26 cellular contexts compared by ENCODE assay signal in the genomic region with DNA sequence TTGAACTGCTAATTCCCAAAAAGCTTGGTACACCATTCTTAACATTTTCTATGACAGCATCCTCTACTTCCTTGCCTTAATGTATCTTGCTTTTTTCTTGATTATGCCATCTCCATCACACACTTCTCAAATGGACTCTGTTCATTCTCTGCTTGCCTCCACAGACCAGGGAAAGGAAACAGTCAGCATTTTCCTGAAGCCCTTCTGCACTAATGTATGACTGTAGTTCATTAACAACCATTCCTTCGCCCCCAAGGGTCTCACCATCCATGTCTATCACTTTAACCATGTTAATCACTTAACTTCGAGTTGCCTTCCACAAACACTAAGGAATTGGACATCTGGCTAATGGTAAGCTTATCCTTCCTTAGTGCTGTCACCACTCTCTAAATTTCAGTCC. TPM values are rescaled to one million over a fixed set of nuclear protein-coding genes. Genes with fewer than 3 reads are reported as not detected.
DNase-seq lines count a peak whose midpoint lies in the region; ATAC-seq, FAIRE-seq and TF ChIP-seq lines count a peak whose summit lies in the region.
"Had no signal": no experiment of that assay in that cellular context is flagged by ENCODE, and none has a peak within 500 bp of the region (broad histone marks: within the 10 kb centered on the region; RNA-seq: fewer than 3 reads in every experiment).

No MANE protein-coding gene starts in this region.

- FAIRE-seq in A549 (lab: Jason Lieb, UNC) = no peak
- FAIRE-seq: G401.6 had no signal

- TF ChIP-seq EP300 in A549 (IDR thresholded peaks at IDR 0.05) = no peak

- H3K27ac Mint-ChIP-seq in endothelial cell (ENCODE audit: unreplicated experiment) (peak overlapping the region; percentile 61), osteocyte (ENCODE audit: unreplicated experiment) (peak overlapping the region; percentile 90)
- H3K27ac Mint-ChIP-seq: CD4-positive, alpha-beta memory T cell; IgD-negative memory B cell had no signal

- DNase-seq in A549 (ENCODE audit: low read depth in 1 of 2, low spot score in 1 of 2) (no peak), NCI-H524 treated with DMSO at 0.1 percent for 48 hours (lab: John Stamatoyannopoulos, UW) (peak; percentile 10), endothelial cell (ENCODE audit: low spot score) (no peak), osteocyte (ENCODE audit: extremely low spot score, unreplicated experiment) (no peak), A673 (ENCODE audit: low spot score) (no peak), HPDE6-E6E7 (ENCODE audit: extremely low spot score) (no peak), prostate gland (ENCODE audit: low spot score) (no peak)
- DNase-seq: AML-193; CD4-positive, alpha-beta memory T cell; COR-L47; GOT3; NCI-H1092; NCI-H1436; NCI-H187; NCI-H2081 treated with DMSO at 0.1 percent for 48 hours; NCI-H2171; NCI-H226; NCI-H510A; NCI-H748 treated with DMSO at 0.1 percent for 48 hours; NK-92 treated with Interleukin-12 subunit alpha and Interleukin-12 subunit beta, amount 100 ng/mL, for 24 hours; Right ventricle myocardium superior; RPMI8226 had no signal

- 50% methylated on average over 2 of the region's 2 CpGs for WGBS in A549 (ENCODE audit: missing lambda C conversion rate)
- WGBS in prostate gland = 97% methylated on average over 2 of the region's 2 CpGs

- H3K27me3 Mint-ChIP-seq in endothelial cell (ENCODE audit: unreplicated experiment) (peaks cover 8% of the 10 kb centered on the region), osteocyte (ENCODE audit: unreplicated experiment) (no peaks in the 10 kb centered on the region)
- H3K27me3 Mint-ChIP-seq: IgD-negative memory B cell had no signal

- H3K27me3 ChIP-seq in A673 (replicated peaks; ENCODE audit: insufficient read depth, low read depth, low read length, poor library complexity) = no peaks in the 10 kb centered on the region
- no peaks in the 10 kb centered on the region for H3K27me3 ChIP-seq in prostate gland (replicated peaks; ENCODE audit: insufficient read depth)
- H3K27me3 ChIP-seq: BLaER1 treated with 17β-estradiol and CSF1 and Interleukin-3, amounts not matched to agents 10 nM and 100 nM had no signal

- CTCF ChIA-PET in A549 (lab: Yijun Ruan, JAX) = interaction anchor here (1.1 kb wide), 1 partner anchor 54 kb away, joined by 4 read pairs; no protein-coding TSS in a partner anchor
- CTCF ChIA-PET in A673 (lab: Charles Lee) = no interaction called here

- H3K4me1 ChIP-seq in A549 (no peaks in the 10 kb centered on the region), A673 (ENCODE audit: insufficient read depth, low read length, poor library complexity, severe bottlenecking) (no peaks in the 10 kb centered on the region), prostate gland (replicated peaks) (no peaks in the 10 kb centered on the region)

- TF ChIP-seq CTCF in A549 (IDR thresholded peaks at IDR 0.05) (no peak), endothelial cell (IDR thresholded peaks at IDR 0.05; ENCODE audit: unreplicated experiment) (no peak), osteocyte (IDR thresholded peaks at IDR 0.05) (no peak), A673 (conservative IDR thresholded peaks at IDR 0.05; ENCODE audit: low read depth, low read length) (no peak), prostate gland (IDR thresholded peaks at IDR 0.05) (no peak)

- no peaks in the 10 kb centered on the region for H3K9me3 ChIP-seq in A549
- H3K9me3 ChIP-seq in A673 (ENCODE audit: low read depth, low read length, poor library complexity, severe bottlenecking) = no peaks in the 10 kb centered on the region
- H3K9me3 ChIP-seq in prostate gland = no peaks in the 10 kb centered on the region
- H3K9me3 ChIP-seq: BLaER1 treated with 17β-estradiol and CSF1 and Interleukin-3, amounts not matched to agents 10 nM and 100 nM; HAP-1 had no signal

- no peaks in the 10 kb centered on the region for H3K36me3 ChIP-seq in A673 (ENCODE audit: insufficient read depth, low read length, poor library complexity, severe bottlenecking)
- no peaks in the 10 kb centered on the region for H3K36me3 ChIP-seq in prostate gland
- H3K36me3 ChIP-seq: BLaER1 treated with 17β-estradiol and CSF1 and Interleukin-3, amounts not matched to agents 10 nM and 100 nM; HAP-1 had no signal

- H3K27ac ChIP-seq in A549 (no peak overlapping the region), A673 (ENCODE audit: low read depth, low read length, poor library complexity, severe bottlenecking) (no peak overlapping the region), prostate gland (no peak overlapping the region)
- H3K27ac ChIP-seq: BLaER1 treated with 17β-estradiol and CSF1 and Interleukin-3, amounts not matched to agents 10 nM and 100 nM had no signal

- H3K4me1 Mint-ChIP-seq in endothelial cell (ENCODE audit: unreplicated experiment) (peaks cover 66% of the 10 kb centered on the region), osteocyte (ENCODE audit: unreplicated experiment) (peaks cover 21% of the 10 kb centered on the region)
- H3K4me1 Mint-ChIP-seq: CD4-positive, alpha-beta memory T cell had no signal

- intact Hi-C loops in A673 (cut with micrococcal nuclease; ENCODE audit: unreplicated experiment) = no loop called here
- intact Hi-C loops in prostate gland (cut with DNase I) = no loop called here

- H3K4me2 ChIP-seq in A549 = no peak overlapping the region
- H3K4me2 ChIP-seq: BLaER1 treated with 17β-estradiol and CSF1 and Interleukin-3, amounts not matched to agents 10 nM and 100 nM had no signal

- TF ChIP-seq RAD21 in A549 (conservative IDR thresholded peaks at IDR 0.05 in 1 of 2, IDR thresholded peaks at IDR 0.05 in 1 of 2) = no peak

- no peak for ATAC-seq in A549

- TF ChIP-seq POLR2A in A549 (IDR thresholded peaks at IDR 0.05; ENCODE audit: low read length) = no peak
- TF ChIP-seq POLR2A in prostate gland (IDR thresholded peaks at IDR 0.05) = no peak

- peaks cover 9% of the 10 kb centered on the region for H3K36me3 Mint-ChIP-seq in endothelial cell (ENCODE audit: low read depth, unreplicated experiment)
- H3K36me3 Mint-ChIP-seq in osteocyte (ENCODE audit: unreplicated experiment) = peaks cover 2% of the 10 kb centered on the region
- H3K36me3 Mint-ChIP-seq: CD4-positive, alpha-beta memory T cell; IgD-negative memory B cell had no signal

- no peak overlapping the region for H3K4me3 Mint-ChIP-seq in endothelial cell (ENCODE audit: unreplicated experiment)
- H3K4me3 Mint-ChIP-seq in osteocyte (ENCODE audit: unreplicated experiment) = no peak overlapping the region

- BruUV-seq in A673 (replicated peaks; lab: Mats Ljungman, UMichigan) = no TSS peak

- no peaks in the 10 kb centered on the region for H3K9me3 Mint-ChIP-seq in endothelial cell (ENCODE audit: unreplicated experiment)
- no peaks in the 10 kb centered on the region for H3K9me3 Mint-ChIP-seq in osteocyte (ENCODE audit: unreplicated experiment)
- H3K9me3 Mint-ChIP-seq: IgD-negative memory B cell had no signal

- H3K4me3 ChIP-seq in A549 (no peak overlapping the region), A673 (ENCODE audit: low read depth, low read length, poor library complexity, severe bottlenecking) (no peak overlapping the region), prostate gland (no peak overlapping the region)
- H3K4me3 ChIP-seq: BLaER1 treated with 17β-estradiol and CSF1 and Interleukin-3, amounts not matched to agents 10 nM and 100 nM; HAP-1 had no signal

- POLR2A ChIA-PET in A549 (lab: Yijun Ruan, JAX) (no interaction called here), A673 (lab: Charles Lee; ENCODE audit: low non-redundant PET) (no interaction called here)

TF ChIP-seq in A549, 52 proteins besides CTCF, POLR2A, EP300 and RAD21:
- TF ChIP-seq EHMT2 (IDR thresholded peaks at IDR 0.05; ENCODE audit: low read depth) = no peak
- TF ChIP-seq HOXB13 (CRISPR knock-in tag; IDR thresholded peaks at IDR 0.05; ENCODE audit: low read depth) = no peak
- TF ChIP-seq MAFK (IDR thresholded peaks at IDR 0.05; ENCODE audit: partially characterized antibody) = peak; percentile 49
- TF ChIP-seq ESRRA (IDR thresholded peaks at IDR 0.05; ENCODE audit: borderline replicate concordance, low read length) = no peak
- no peak for TF ChIP-seq HOXA7 (CRISPR knock-in tag; IDR thresholded peaks at IDR 0.05)

RNA-seq across cellular contexts. Expression of a gene that starts 54.8 kb away (rescaled TPM):
- 5.3 and 7.1 TPM in 2 replicates for polyA plus RNA-seq in A549 (2011; rRNA removed)
- 1.7 and 1.8 TPM in 2 replicates for polyA plus RNA-seq in A549 (2012; cell fraction: cytosol; rRNA removed)
- polyA plus RNA-seq in A549 (2012; cell fraction: nucleus; rRNA removed) = 1.2 and 1.4 TPM in 2 replicates
- polyA plus RNA-seq in A549 (2017; fragmentation: RNase III; extraction: RNeasy Plus Mini Kit Qiagen cat#74134 plus additional on column Dnase treatment) = 2.4 to 2.6 TPM (median 2.6 TPM) in 3 replicates
- 7.2 and 11.0 TPM in 2 replicates for polyA minus RNA-seq in A549 (2011; rRNA and poly(A)+ RNA removed)
- total RNA-seq in endothelial cell (ENCODE audit: unreplicated experiment) = 46.6 TPM
- total RNA-seq in osteocyte = 8.9 and 11.3 TPM in 2 replicates
- 4.2 and 6.6 TPM in 2 replicates for total RNA-seq in A673 (2021)
- 10 to 100 TPM; 52.1 to 82.8 TPM for total RNA-seq in prostate gland
- total RNA-seq: CD4-positive, alpha-beta memory T cell had no signal
